Comparison of ENCODE assay signal across 13 cellular contexts in genomic region chr13:69496951-69497350, GRCh38.
DNase-seq lines count a peak whose midpoint lies in the region; ATAC-seq and TF ChIP-seq lines count a peak whose summit lies in the region.
"Had no signal": no experiment of that assay in that cellular context is flagged by ENCODE, and none has a peak within 500 bp of the region (broad histone marks: within the 10 kb centered on the region; RNA-seq: fewer than 3 reads in every experiment).

No MANE protein-coding gene starts in this region.

- DNase-seq in G401 (ENCODE audit: low spot score) (peak; percentile 52), NCI-H524 treated with DMSO at 0.1 percent for 48 hours (lab: John Stamatoyannopoulos, UW) (peak; percentile 49), middle frontal gyrus (ENCODE audit: extremely low spot score, low spot score) (peak; percentile 16), mucosa of gallbladder (ENCODE audit: low spot score) (no peak), SK-N-SH (no peak)
- DNase-seq: CD8-positive, alpha-beta T cell; COR-L47; DMS53; HCEC 1CT; IMR-90 had no signal

- TF ChIP-seq CTCF in SK-N-SH (IDR thresholded peaks at IDR 0.05), result no peak

- CTCF ChIA-PET in SK-N-SH (lab: Yijun Ruan, JAX), result no interaction called here

- in situ Hi-C loops in G401 (cut with HindIII; ENCODE audit: low sequenced_read_pairs), result no loop called here

- no peak overlapping the region for H3K4me2 ChIP-seq in SK-N-SH
- H3K4me2 ChIP-seq: A549 had no signal

- no peaks in the 10 kb centered on the region for H3K79me2 ChIP-seq in SK-N-SH (ENCODE audit: insufficient read depth)

- no peaks in the 10 kb centered on the region for H3K36me3 ChIP-seq in SK-N-SH (replicated peaks in 1 of 2; ENCODE audit: control insufficient read depth in 1 of 2, insufficient read depth in 2 of 2, low read length in 1 of 2)

- no peaks in the 10 kb centered on the region for H3K9me2 ChIP-seq in SK-N-SH

- no peak overlapping the region for H3K4me3 ChIP-seq in SK-N-SH (ENCODE audit: low read depth in 2 of 2, low read length in 1 of 2)
- H3K4me3 ChIP-seq: A549 had no signal

- no peaks in the 10 kb centered on the region for H3F3A ChIP-seq in SK-N-SH (replicated peaks; ENCODE audit: insufficient read depth)

- WGBS in SK-N-SH (ENCODE audit: low lambda C conversion rate), result 41% methylated on average over 2 of the region's 2 CpGs

- no peak overlapping the region for H2AFZ ChIP-seq in SK-N-SH (ENCODE audit: low read depth)

- no peak overlapping the region for H3K9ac ChIP-seq in SK-N-SH

- no peaks in the 10 kb centered on the region for H3K9me3 ChIP-seq in SK-N-SH
- H3K9me3 ChIP-seq: A549 had no signal

- TF ChIP-seq RAD21 in SK-N-SH (IDR thresholded peaks at IDR 0.05; ENCODE audit: low read length), result no peak

- ATAC-seq in GM18867 (IDR thresholded peaks at IDR 0.05; ENCODE audit: unreplicated experiment) (no peak), HG03521 (IDR thresholded peaks at IDR 0.05; ENCODE audit: unreplicated experiment) (no peak)
- ATAC-seq: A549; CD8-positive, alpha-beta T cell had no signal

- H4K20me1 ChIP-seq in SK-N-SH (ENCODE audit: insufficient read depth), result no peaks in the 10 kb centered on the region

- no peak overlapping the region for H3K27ac ChIP-seq in SK-N-SH (ENCODE audit: low read depth in 2 of 2, low read length in 1 of 2)
- H3K27ac ChIP-seq: A549 had no signal

- no peaks in the 10 kb centered on the region for H3K4me1 ChIP-seq in SK-N-SH (ENCODE audit: control insufficient read depth in 1 of 2, insufficient read depth in 2 of 2, low read depth in 1 of 2, low read length in 1 of 2)
- H3K4me1 ChIP-seq: A549 had no signal

- H3K27me3 ChIP-seq in SK-N-SH (ENCODE audit: insufficient read depth), result no peaks in the 10 kb centered on the region

- POLR2A ChIA-PET in SK-N-SH (lab: Yijun Ruan, JAX), result no interaction called here

- no peak for TF ChIP-seq EP300 in SK-N-SH (IDR thresholded peaks at IDR 0.05; ENCODE audit: borderline replicate concordance in 1 of 2, low read depth in 1 of 2, low read length in 1 of 2)

TF ChIP-seq in SK-N-SH, 30 proteins besides CTCF, POLR2A, EP300 and RAD21:
- TF ChIP-seq ZBTB33 (IDR thresholded peaks at IDR 0.05; ENCODE audit: borderline replicate concordance, low read depth), result no peak
- no peak for TF ChIP-seq USF2 (IDR thresholded peaks at IDR 0.05; ENCODE audit: borderline replicate concordance, low read depth, low read length)
- TF ChIP-seq TCF12 (IDR thresholded peaks at IDR 0.05), result no peak
- TF ChIP-seq NRF1 (IDR thresholded peaks at IDR 0.05; ENCODE audit: low read depth, low read length), result no peak
- no peak for TF ChIP-seq SIN3A (IDR thresholded peaks at IDR 0.05; ENCODE audit: borderline replicate concordance, low read depth, low read length)
- no peak for TF ChIP-seq FOSL2 (IDR thresholded peaks at IDR 0.05; ENCODE audit: borderline replicate concordance, low read depth)
- no peak for TF ChIP-seq YY1 (IDR thresholded peaks at IDR 0.05; ENCODE audit: low read depth)
- no peak for TF ChIP-seq MXI1 (IDR thresholded peaks at IDR 0.05; ENCODE audit: low read depth, low read length)
- TF ChIP-seq MEF2A (IDR thresholded peaks at IDR 0.05; ENCODE audit: borderline replicate concordance, low read depth), result no peak
- no peak for TF ChIP-seq GATA2 (CRISPR knock-in tag; IDR thresholded peaks at IDR 0.05)
- no peak for TF ChIP-seq PBX3 (IDR thresholded peaks at IDR 0.05)
- TF ChIP-seq MAX (IDR thresholded peaks at IDR 0.05; ENCODE audit: low read depth), result no peak
- TF ChIP-seq GABPA (IDR thresholded peaks at IDR 0.05; ENCODE audit: low read depth), result no peak
- no peak for TF ChIP-seq TAF1 (IDR thresholded peaks at IDR 0.05; ENCODE audit: borderline replicate concordance, low read depth, low read length)
- no peak for TF ChIP-seq IRF3 (IDR thresholded peaks at IDR 0.05; ENCODE audit: low read depth, low read length)
- TF ChIP-seq RXRA (IDR thresholded peaks at IDR 0.05; ENCODE audit: borderline replicate concordance, low read depth), result no peak
- TF ChIP-seq REST (IDR thresholded peaks at IDR 0.05; ENCODE audit: low read depth, low read length), result no peak

Comparison
In these comparisons a context has a peak if more than half of its experiments do, and no peak if none do; other contexts are left out.
1. DNase-seq: peak in G401 (single experiment), NCI-H524 treated with DMSO at 0.1 percent for 48 hours (single experiment) and middle frontal gyrus (single experiment); none in mucosa of gallbladder (single experiment) and SK-N-SH (single experiment).